In genomic region chr14:77028384-77029246, GRCh38 we compare ENCODE assay signal across 8 cellular contexts. TPM values are rescaled to one million over a fixed set of nuclear protein-coding genes. Genes with fewer than 3 reads are reported as not detected.
DNase-seq lines count a peak whose midpoint lies in the region; ATAC-seq and TF ChIP-seq lines count a peak whose summit lies in the region.

Gene IRF2BPL, minus strand, starts transcription at chr14:77028708. Its CDS starts 916 bp downstream, at chr14:77027792.

- no peaks in the 10 kb centered on the region for H3K9me3 ChIP-seq in neuronal stem cell (replicated peaks in 1 of 2; ENCODE audit: control insufficient read depth in 2 of 2, insufficient read depth in 1 of 2, low read depth in 1 of 2, low read length in 2 of 2)

- no peak within 1 kb of the TSS for H4K91ac ChIP-seq in neuronal stem cell (ENCODE audit: low read depth, low read length, poor library complexity)

- ATAC-seq in HG02571 (IDR thresholded peaks at IDR 0.05; ENCODE audit: unreplicated experiment) = peak; percentile 68
- ATAC-seq in foreskin keratinocyte = peak; percentile 61

- H3K4me2 ChIP-seq in neuronal stem cell (ENCODE audit: insufficient read depth, low read length, poor library complexity, severe bottlenecking) = peak within 1 kb of the TSS; percentile 97

- no peak within 1 kb of the TSS for H4K8ac ChIP-seq in neuronal stem cell (ENCODE audit: low read depth, low read length)

- WGBS in neuronal stem cell (ENCODE audit: extremely low coverage in 2 of 2, insufficient read length in 2 of 2, insufficient replicate concordance in 1 of 2), 2 donors = no CpG with 5 or more reads among the region's 84 CpGs

- peaks cover 18% of the 10 kb centered on the region for H3K79me1 ChIP-seq in neuronal stem cell (ENCODE audit: low read depth, low read length)

- DNase-seq in GM06990 (ENCODE audit: extremely low read depth, insufficient read length) = peak; percentile 96
- peak; percentile 95 for DNase-seq in NB4 (ENCODE audit: low read depth)
- peak; percentile 95 for DNase-seq in SK-N-DZ (ENCODE audit: low spot score)
- peak; percentile 93 for DNase-seq in activated naive CD4-positive, alpha-beta T cell treated with Interleukin-2 at 50 U/mL for 16 hours
- peak; percentile 85 to 92 for DNase-seq in foreskin keratinocyte
- peak; percentile 94 for DNase-seq in neuronal stem cell (ENCODE audit: low spot score)

- H3K4me1 ChIP-seq in foreskin keratinocyte (peaks cover 36% of the 10 kb centered on the region), neuronal stem cell (ENCODE audit: control insufficient read depth in 2 of 2, insufficient read depth in 1 of 2, low read depth in 1 of 2, low read length in 2 of 2) (peaks cover 25 to 36% of the 10 kb centered on the region in 2 donors)

- H3K14ac ChIP-seq in neuronal stem cell (ENCODE audit: low read length) = peak within 1 kb of the TSS; percentile 85

- H2AK5ac ChIP-seq in neuronal stem cell (ENCODE audit: low read depth, low read length) = peak within 1 kb of the TSS; percentile 97

- H3K4me3 ChIP-seq in GM06990 (replicated peaks; ENCODE audit: low read depth, low read length) (peak within 1 kb of the TSS; percentile 86), NB4 (ENCODE audit: low read depth, low read length) (peak within 1 kb of the TSS; percentile 62), neuronal stem cell (ENCODE audit: low read length in 2 of 2) (peak within 1 kb of the TSS; percentile 84 to 94)

- H2BK5ac ChIP-seq in neuronal stem cell (ENCODE audit: low read length) = no peak within 1 kb of the TSS

- TF ChIP-seq POLR2A in NB4 (IDR thresholded peaks at IDR 0.05; ENCODE audit: extremely low read depth, insufficient read length) = peak; percentile 89

- H3K27me3 ChIP-seq in GM06990 (replicated peaks; ENCODE audit: control insufficient read depth, insufficient read depth, low read length) (no peaks in the 10 kb centered on the region), foreskin keratinocyte (no peaks in the 10 kb centered on the region), neuronal stem cell (ENCODE audit: control insufficient read depth in 3 of 3, insufficient read depth in 3 of 3, low read depth in 1 of 3, low read length in 3 of 3) (peaks cover 0 to 24% (median 5%) of the 10 kb centered on the region in 3 experiments)

- H3K27ac ChIP-seq in foreskin keratinocyte (peak within 1 kb of the TSS; percentile 86), neuronal stem cell (replicated peaks; ENCODE audit: low read length) (peak within 1 kb of the TSS; percentile 89)

- H2BK12ac ChIP-seq in neuronal stem cell (ENCODE audit: low read length) = peak within 1 kb of the TSS; percentile 68

- H3K23ac ChIP-seq in neuronal stem cell (ENCODE audit: low read depth, low read length, poor library complexity) = peak within 1 kb of the TSS; percentile 98

- H3K36me3 ChIP-seq in GM06990 (ENCODE audit: control insufficient read depth, insufficient read depth, low read length) (peaks cover 5% of the 10 kb centered on the region), neuronal stem cell (replicated peaks in 1 of 2; ENCODE audit: control insufficient read depth in 2 of 2, insufficient read depth in 2 of 2, low read length in 2 of 2) (peaks cover 0 to 31% of the 10 kb centered on the region in 2 donors)

- peak within 1 kb of the TSS; percentile 87 for H2BK120ac ChIP-seq in neuronal stem cell (ENCODE audit: low read depth, low read length)

- H2AFZ ChIP-seq in neuronal stem cell (ENCODE audit: low read length) = peak within 1 kb of the TSS; percentile 78

- peak within 1 kb of the TSS; percentile 98 for H2BK15ac ChIP-seq in neuronal stem cell (ENCODE audit: low read length)

- TF ChIP-seq CTCF in GM06990 (IDR thresholded peaks at IDR 0.05; ENCODE audit: insufficient read depth, low read length, poor library complexity, severe bottlenecking) = no peak
- no peak for TF ChIP-seq CTCF in NB4 (IDR thresholded peaks at IDR 0.05; ENCODE audit: low read depth, low read length)
- TF ChIP-seq CTCF in foreskin keratinocyte (conservative IDR thresholded peaks at IDR 0.05) = peak; percentile 10
- TF ChIP-seq CTCF in subcutaneous adipose tissue (IDR thresholded peaks at IDR 0.05; ENCODE audit: low read depth) = no peak

- H3K4ac ChIP-seq in neuronal stem cell (ENCODE audit: low read length) = peak within 1 kb of the TSS; percentile 54

- peak within 1 kb of the TSS; percentile 90 for H3K9ac ChIP-seq in neuronal stem cell (ENCODE audit: low read depth, low read length, poor library complexity)

- H3K18ac ChIP-seq in neuronal stem cell (ENCODE audit: low read length) = peak within 1 kb of the TSS; percentile 98

RNA-seq across cellular contexts. Expression of gene IRF2BPL, which starts in this region (rescaled TPM):
- 18.1 and 20.5 TPM in 2 replicates for polyA plus RNA-seq in SK-N-DZ (2014; cell fraction: cytosol; rRNA removed)
- 10.6 and 12.5 TPM in 2 replicates for polyA plus RNA-seq in SK-N-DZ (2014; cell fraction: nucleus; rRNA removed)
- total RNA-seq in foreskin keratinocyte (20.2 and 20.7 TPM in 2 replicates), subcutaneous adipose tissue (10 to 100 TPM; 14.0 to 76.7 (median 26.1) TPM)
- 8.0 and 8.7 TPM in 2 replicates for polyA plus RNA-seq in foreskin keratinocyte
- 12.3 TPM for polyA plus RNA-seq in neuronal stem cell (2013, experiment 1 of 2)
- polyA plus RNA-seq in neuronal stem cell (2013, experiment 2 of 2) = 12.4 TPM

Comparison
In these comparisons a context has a peak if more than half of its experiments do, and no peak if none do; other contexts are left out.
1. Peak in every context shown above with its lines: DNase-seq, ATAC-seq, H3K4me3 ChIP-seq and H3K27ac ChIP-seq.